7 cellular contexts compared by ENCODE assay signal in genomic region chr5:41856644-41857491, GRCh38. TPM values are rescaled to one million over a fixed set of nuclear protein-coding genes. Genes with fewer than 3 reads are reported as not detected.
A peak's percentile ranks its signal among the peaks of the same experiment; 100 is the strongest.
DNase-seq lines count a peak whose midpoint lies in the region; ATAC-seq and TF ChIP-seq lines count a peak whose summit lies in the region.

No MANE protein-coding gene starts in this region.

- H2BK12ac ChIP-seq in H9 (ENCODE audit: insufficient read length, low read depth, low read length), result no peak overlapping the region

- no peak overlapping the region for H2AK5ac ChIP-seq in H9 (ENCODE audit: insufficient read length, low read length)

- H3K79me1 ChIP-seq in H9 (ENCODE audit: insufficient read depth, low read depth, low read length, poor library complexity, severe bottlenecking), result no peaks in the 10 kb centered on the region

- no peaks in the 10 kb centered on the region for H3F3A ChIP-seq in PC-3 (ENCODE audit: low read length, unreplicated experiment)

- H3K27ac Mint-ChIP-seq in H9 (no peak overlapping the region), progenitor cell of endocrine pancreas (no peak overlapping the region)

- no TSS peak for BruUV-seq in PC-3 (replicated peaks; lab: Mats Ljungman, UMichigan)

- peak; percentile 94 for ATAC-seq in PC-3

- H3K27ac ChIP-seq in H9 (ENCODE audit: insufficient read length, low read depth, low read length), result no peak overlapping the region
- no peak overlapping the region for H3K27ac ChIP-seq in PC-3 (ENCODE audit: low read length)

- H3K9me3 ChIP-seq in H9 (ENCODE audit: control insufficient read depth, low read depth, low read length) (no peaks in the 10 kb centered on the region), PC-3 (ENCODE audit: low read length) (no peaks in the 10 kb centered on the region)

- H3K36me3 ChIP-seq in PC-3 (ENCODE audit: low read depth, low read length), result peaks cover 13% of the 10 kb centered on the region

- no peak overlapping the region for H2BK20ac ChIP-seq in H9 (ENCODE audit: low read depth, low read length, poor library complexity, severe bottlenecking)

- H4K20me1 ChIP-seq in H9 (ENCODE audit: control insufficient read depth, insufficient read depth, insufficient read length), result no peaks in the 10 kb centered on the region
- no peaks in the 10 kb centered on the region for H4K20me1 ChIP-seq in PC-3 (ENCODE audit: low read length)

- peak; percentile 63 for TF ChIP-seq CTCF in GM12874 (IDR thresholded peaks at IDR 0.05; ENCODE audit: insufficient read depth, low read depth, low read length)
- peak; percentile 85 for TF ChIP-seq CTCF in H9 (conservative IDR thresholded peaks at IDR 0.05)
- peak; percentile 82 for TF ChIP-seq CTCF in LNCaP clone FGC (IDR thresholded peaks at IDR 0.05; ENCODE audit: control insufficient read depth, extremely low read depth, insufficient read depth)
- peak; percentile 95 for TF ChIP-seq CTCF in PC-3 (conservative IDR thresholded peaks at IDR 0.05; ENCODE audit: low read depth, low read length)
- TF ChIP-seq CTCF in progenitor cell of endocrine pancreas (IDR thresholded peaks at IDR 0.05; ENCODE audit: unreplicated experiment), result peak; percentile 86

- H3K4me1 Mint-ChIP-seq in H9, result no peaks in the 10 kb centered on the region
- no peaks in the 10 kb centered on the region for H3K4me1 Mint-ChIP-seq in progenitor cell of endocrine pancreas (ENCODE audit: low read depth)

- no peak overlapping the region for H3K23ac ChIP-seq in H9 (ENCODE audit: insufficient read length, low read depth, low read length)

- H3K27me3 ChIP-seq in H9 (ENCODE audit: insufficient read depth, low read length) (no peaks in the 10 kb centered on the region), PC-3 (ENCODE audit: low read length) (no peaks in the 10 kb centered on the region)

- DNase-seq in H9, result peak; percentile 46
- peak; percentile 54 for DNase-seq in LNCaP clone FGC (ENCODE audit: low read depth)
- peak; percentile 93 for DNase-seq in PC-3
- peak; percentile 43 for DNase-seq in activated naive CD4-positive, alpha-beta T cell treated with Interleukin-2 at 50 U/mL for 16 hours
- peak; percentile 77 for DNase-seq in glomerular endothelial cell (ENCODE audit: extremely low read depth, low read depth, low spot score)
- DNase-seq in progenitor cell of endocrine pancreas (ENCODE audit: low spot score, unreplicated experiment), result peak; percentile 26

- no peak overlapping the region for H3K14ac ChIP-seq in H9 (ENCODE audit: insufficient read depth, low read length)

- no peak overlapping the region for H4K5ac ChIP-seq in H9 (ENCODE audit: insufficient read length, low read depth, low read length)

- CTCF ChIA-PET in PC-3 (lab: Charles Lee), result interaction anchor here (0.6 to 2.2 kb wide), 10 partner anchors 9 to 1033 kb away, joined by 3 to 44 read pairs (median 3); partner anchors contain the start of genes FBXO4 and RIMOC1

- H3K9ac ChIP-seq in H9 (ENCODE audit: extremely low read depth, insufficient read length, low read length) (no peak overlapping the region), PC-3 (ENCODE audit: low read length) (no peak overlapping the region)

- H3K4me3 ChIP-seq in LNCaP clone FGC (ENCODE audit: low read depth, low read length) (no peak overlapping the region), PC-3 (ENCODE audit: low read length) (no peak overlapping the region)

- no peak overlapping the region for H3K18ac ChIP-seq in H9 (ENCODE audit: insufficient read length, low read depth, low read length)

- H3K56ac ChIP-seq in H9 (ENCODE audit: insufficient read length, low read depth, low read length), result no peak overlapping the region

- H3K9me3 Mint-ChIP-seq in H9, result no peaks in the 10 kb centered on the region
- no peaks in the 10 kb centered on the region for H3K9me3 Mint-ChIP-seq in progenitor cell of endocrine pancreas (ENCODE audit: low read depth)

- no peak overlapping the region for H3T11ph ChIP-seq in H9 (ENCODE audit: low read length)

- POLR2A ChIA-PET in PC-3 (lab: Charles Lee; ENCODE audit: unreplicated experiment), result interaction anchor here (0.6 kb wide), 1 partner anchor 81 kb away, joined by 3 read pairs; no protein-coding TSS in a partner anchor

- no peaks in the 10 kb centered on the region for H3K9me2 ChIP-seq in PC-3 (replicated peaks; ENCODE audit: low read length)

- H3K4me1 ChIP-seq in H9 (ENCODE audit: insufficient read depth, low read length), result no peaks in the 10 kb centered on the region
- H3K4me1 ChIP-seq in PC-3 (ENCODE audit: insufficient read depth, low read length), result no peaks in the 10 kb centered on the region

- intact Hi-C loops in PC-3 (cut with micrococcal nuclease), result loop anchor here (1.0 to 10.0 kb wide), 7 partner anchors 68 to 1028 kb away; partner anchors contain the start of gene FBXO4

- H3K4me3 Mint-ChIP-seq in H9 (no peak overlapping the region), progenitor cell of endocrine pancreas (ENCODE audit: low read depth) (no peak overlapping the region)

- H3K4ac ChIP-seq in H9 (ENCODE audit: low read depth, low read length), result no peak overlapping the region

- H2AFZ ChIP-seq in H9 (ENCODE audit: low read length) (no peak overlapping the region), PC-3 (ENCODE audit: low read length) (no peak overlapping the region)

- no peak overlapping the region for H2BK15ac ChIP-seq in H9 (ENCODE audit: low read depth, low read length)

- H2BK5ac ChIP-seq in H9 (ENCODE audit: insufficient read length, low read length), result no peak overlapping the region

- no CpG with 5 or more reads among the region's 5 CpGs for WGBS in H9 (ENCODE audit: extremely low coverage, insufficient read length, low lambda C conversion rate)

- no peaks in the 10 kb centered on the region for H3K23me2 ChIP-seq in H9 (ENCODE audit: insufficient read length, low read depth, low read length, poor library complexity, severe bottlenecking)

- no peak overlapping the region for H4K91ac ChIP-seq in H9 (ENCODE audit: insufficient read length, low read depth, low read length)

- H3K79me2 ChIP-seq in H9 (ENCODE audit: insufficient read depth, low read length) (no peaks in the 10 kb centered on the region), PC-3 (ENCODE audit: low read length) (no peaks in the 10 kb centered on the region)

- no peak overlapping the region for H3K4me2 ChIP-seq in H9 (ENCODE audit: insufficient read depth, insufficient read length, low read length)
- no peak overlapping the region for H3K4me2 ChIP-seq in PC-3 (ENCODE audit: low read length)

- H3K36me3 Mint-ChIP-seq in H9 (ENCODE audit: insufficient read depth in 1 of 3, low read depth in 3 of 3), result peaks cover 5 to 21% (median 17%) of the 10 kb centered on the region in 3 experiments; a peak in 5 of 7 replicates
- peaks cover 7% of the 10 kb centered on the region for H3K36me3 Mint-ChIP-seq in progenitor cell of endocrine pancreas (ENCODE audit: insufficient read depth)

- no peaks in the 10 kb centered on the region for H3K27me3 Mint-ChIP-seq in H9 (ENCODE audit: low read depth)
- no peaks in the 10 kb centered on the region for H3K27me3 Mint-ChIP-seq in progenitor cell of endocrine pancreas

- no peak overlapping the region for H4K8ac ChIP-seq in H9 (replicated peaks; ENCODE audit: insufficient read length, low read depth, low read length)

- H2BK120ac ChIP-seq in H9 (ENCODE audit: low read depth, low read length, poor library complexity, severe bottlenecking), result no peak overlapping the region

RNA-seq across cellular contexts. Expression of gene OXCT1, which starts 13.4 kb away (rescaled TPM):
- total RNA-seq in H9 (2021), result 25.6 and 26.3 TPM in 2 replicates
- 25.5 and 30.8 TPM in 2 replicates for total RNA-seq in PC-3 (2014; rRNA removed)
- total RNA-seq in glomerular endothelial cell, result 9.0 and 14.1 TPM in 2 replicates
- 19.9 and 21.6 TPM in 2 replicates for total RNA-seq in progenitor cell of endocrine pancreas

RNA-seq across cellular contexts. Expression of gene RIMOC1, which starts 47.3 kb away (rescaled TPM):
- 42.7 and 43.3 TPM in 2 replicates for total RNA-seq in H9 (2021)
- 10.3 and 11.3 TPM in 2 replicates for total RNA-seq in PC-3 (2014; rRNA removed)
- 14.8 and 20.9 TPM in 2 replicates for total RNA-seq in glomerular endothelial cell
- total RNA-seq in progenitor cell of endocrine pancreas, result 48.3 and 48.4 TPM in 2 replicates

Comparison
In these comparisons a context has a peak if more than half of its experiments do, and no peak if none do; other contexts are left out.
1. DNase-seq: peak in every context shown above with its lines; median percentile 93 in PC-3; 77 in glomerular endothelial cell; 54 in LNCaP clone FGC; 46 in H9; 43 in activated naive CD4-positive, alpha-beta T cell treated with Interleukin-2 at 50 U/mL for 16 hours; 26 in progenitor cell of endocrine pancreas.